23 cellular contexts compared by ENCODE assay signal in genomic region chr7:35316549-35316948, GRCh38.
"Had no signal": no experiment of that assay in that cellular context is flagged by ENCODE, and none has a peak within 500 bp of the region (broad histone marks: within the 10 kb centered on the region; RNA-seq: fewer than 3 reads in every experiment).

No MANE protein-coding gene starts in this region.

- ATAC-seq: left lung; lower lobe of right lung; natural killer cell treated with Interleukin-12 subunit alpha and Interleukin-12 subunit beta and Interleukin-15 and Interleukin-18, amount 100 ng/mL, for 72 hours; pancreas; right lobe of liver had no signal

- DNase-seq: effector CD4-positive, alpha-beta T cell; endodermal cell; erythroblast; heart right ventricle; left lung; lower lobe of right lung; mesenchymal stem cell; midbrain; occipital lobe; pancreas; right lobe of liver; spleen; stimulated activated CD4-positive, alpha-beta T cell treated with anti-CD3 and anti-CD28 coated beads, Interleukin-15, amount 100 ng/mL, for 24 hours; stimulated activated CD4-positive, alpha-beta T cell treated with anti-CD3 and anti-CD28 coated beads, Interleukin-1b, Interleukin-23, amount 100 ng/mL, for 48 hours; stimulated activated CD4-positive, alpha-beta T cell treated with anti-CD3 and anti-CD28 coated beads, Interleukin-4, amount 100 ng/mL, for 24 hours; testis; transverse colon had no signal

- H3K36me3 Mint-ChIP-seq: natural killer cell treated with Interleukin-12 subunit alpha and Interleukin-12 subunit beta and Interleukin-15 and Interleukin-18, amount 100 ng/mL, for 72 hours; neural progenitor cell; stimulated activated memory B cell treated with anti-CD40 and anti-IgM and Interleukin-4, amounts not matched to agents 10 μg/mL and 1 μg/mL and 100 μg/mL, for 72 hours had no signal

- H3K27ac ChIP-seq: coronary artery, heart right ventricle, left lung, lower lobe of right lung, neural progenitor cell, pancreas, right lobe of liver, spleen, testis, transverse colon had no signal

- H3K9ac ChIP-seq: neural progenitor cell had no signal

- H3K4me2 ChIP-seq: neural progenitor cell had no signal

- H2AFZ ChIP-seq: neural progenitor cell had no signal

- H3K27ac Mint-ChIP-seq: endodermal cell; natural killer cell treated with Interleukin-12 subunit alpha and Interleukin-12 subunit beta and Interleukin-15 and Interleukin-18, amount 100 ng/mL, for 72 hours; neural progenitor cell; progenitor cell of endocrine pancreas; stimulated activated memory B cell treated with anti-CD40 and anti-IgM and Interleukin-4, amounts not matched to agents 10 μg/mL and 1 μg/mL and 100 μg/mL, for 72 hours; stimulated activated naive CD8-positive, alpha-beta T cell treated with anti-CD3 and anti-CD28 coated beads, Interleukin-15, Interleukin-2, amounts not matched to agents 100 ng/mL and 50 ng/mL, for 24 hours had no signal

- H3K36me3 ChIP-seq: heart right ventricle, left lung, lower lobe of right lung, neural progenitor cell, pancreas, right lobe of liver, spleen, transverse colon had no signal

- H3K4me1 ChIP-seq: left lung, lower lobe of right lung, pancreas, right lobe of liver, spleen, testis, transverse colon had no signal

- H3K27me3 ChIP-seq: heart right ventricle, left lung, neural progenitor cell, pancreas, right lobe of liver, testis, transverse colon had no signal

- H3K9me3 Mint-ChIP-seq: endodermal cell; neural progenitor cell; stimulated activated memory B cell treated with anti-CD40 and anti-IgM and Interleukin-4, amounts not matched to agents 10 μg/mL and 1 μg/mL and 100 μg/mL, for 72 hours; stimulated activated naive CD8-positive, alpha-beta T cell treated with anti-CD3 and anti-CD28 coated beads, Interleukin-15, Interleukin-2, amounts not matched to agents 100 ng/mL and 50 ng/mL, for 24 hours had no signal

- H3K9me3 ChIP-seq: heart right ventricle, left lung, lower lobe of right lung, pancreas, right lobe of liver, spleen, testis, transverse colon had no signal

- H3K4me3 Mint-ChIP-seq: endodermal cell; natural killer cell treated with Interleukin-12 subunit alpha and Interleukin-12 subunit beta and Interleukin-15 and Interleukin-18, amount 100 ng/mL, for 72 hours; neural progenitor cell; stimulated activated memory B cell treated with anti-CD40 and anti-IgM and Interleukin-4, amounts not matched to agents 10 μg/mL and 1 μg/mL and 100 μg/mL, for 72 hours; stimulated activated naive CD8-positive, alpha-beta T cell treated with anti-CD3 and anti-CD28 coated beads, Interleukin-15, Interleukin-2, amounts not matched to agents 100 ng/mL and 50 ng/mL, for 24 hours had no signal

- H3K4me3 ChIP-seq: coronary artery, heart right ventricle, left lung, lower lobe of right lung, neural progenitor cell, pancreas, right lobe of liver, spleen, testis, transverse colon had no signal

- H3K4me1 Mint-ChIP-seq: endodermal cell; stimulated activated memory B cell treated with anti-CD40 and anti-IgM and Interleukin-4, amounts not matched to agents 10 μg/mL and 1 μg/mL and 100 μg/mL, for 72 hours had no signal
